Comparison of ENCODE assay signal across 9 cellular contexts in the genomic region with DNA sequence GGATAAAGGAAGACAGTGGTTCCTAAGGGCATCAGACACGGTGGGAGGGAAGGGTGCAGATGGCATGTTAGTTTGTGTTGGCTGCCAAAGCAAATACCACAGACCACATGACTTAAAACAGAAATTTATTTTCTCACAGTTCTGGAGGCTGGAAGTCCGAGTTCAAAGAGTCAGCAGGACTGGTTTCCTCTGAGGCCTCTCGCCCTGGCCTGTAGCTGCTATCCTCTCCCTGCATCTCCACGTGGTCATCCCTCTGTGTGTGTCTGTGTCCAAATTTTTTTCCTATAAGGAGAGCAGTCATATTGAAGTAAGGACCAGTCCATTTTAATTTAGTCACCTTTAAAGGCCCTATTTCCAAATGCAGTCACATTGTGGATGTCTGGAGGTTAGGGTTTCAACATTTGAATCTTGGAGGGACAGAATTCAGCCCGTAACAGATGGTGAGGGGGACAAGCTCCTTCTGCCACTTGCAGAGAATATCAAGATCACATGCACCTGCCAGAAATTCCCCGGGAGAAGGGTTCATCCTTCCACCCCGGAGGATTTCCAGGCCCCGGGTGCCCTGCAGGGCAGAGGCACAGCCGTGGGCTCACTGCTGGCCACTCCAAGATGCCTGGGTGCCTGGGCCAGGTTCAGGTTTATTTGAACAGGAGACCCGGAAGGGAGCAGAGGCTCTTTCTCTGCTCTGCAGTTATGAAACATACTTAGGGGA. TPM values are rescaled to one million over a fixed set of nuclear protein-coding genes. Genes with fewer than 3 reads are reported as not detected.
DNase-seq lines count a peak whose midpoint lies in the region; ATAC-seq, FAIRE-seq and TF ChIP-seq lines count a peak whose summit lies in the region.
"Had no signal": no experiment of that assay in that cellular context is flagged by ENCODE, and none has a peak within 500 bp of the region (broad histone marks: within the 10 kb centered on the region; RNA-seq: fewer than 3 reads in every experiment).

No MANE protein-coding gene starts in this region.

- TF ChIP-seq CTCF in brain (conservative IDR thresholded peaks at IDR 0.05) = no peak

- no peaks in the 10 kb centered on the region for H3K36me3 Mint-ChIP-seq in brain
- peaks cover 0 to 26% (median 3%) of the 10 kb centered on the region in 5 donors for H3K36me3 Mint-ChIP-seq in naive thymus-derived CD4-positive, alpha-beta T cell
- H3K36me3 Mint-ChIP-seq: mesothelial cell of epicardium had no signal

- no peaks in the 10 kb centered on the region for H3K27me3 ChIP-seq in naive thymus-derived CD4-positive, alpha-beta T cell (ENCODE audit: control insufficient read depth in 2 of 2, insufficient read depth in 2 of 2, low read length in 2 of 2)

- peak overlapping the region in 4 of 5 experiments; percentile 26 to 59 (median 54) for H3K27ac Mint-ChIP-seq in brain
- H3K27ac Mint-ChIP-seq in naive thymus-derived CD4-positive, alpha-beta T cell = peak overlapping the region; percentile 86 to 99 (median 98)
- H3K27ac Mint-ChIP-seq: mesothelial cell of epicardium had no signal

- H3K9me3 ChIP-seq in naive thymus-derived CD4-positive, alpha-beta T cell (ENCODE audit: control insufficient read depth in 2 of 3, low read length in 3 of 3) = no peaks in the 10 kb centered on the region

- DNase-seq in DMS53 treated with DMSO at 0.1 percent for 48 hours (lab: John Stamatoyannopoulos, UW; ENCODE audit: unreplicated experiment) (peak; percentile 95), NCI-H2171 (lab: John Stamatoyannopoulos, UW) (peak; percentile 40), GM19239 (ENCODE audit: insufficient read length, low spot score) (no peak), posterior vena cava (ENCODE audit: low spot score) (no peak)
- DNase-seq in naive thymus-derived CD4-positive, alpha-beta T cell = no peak

- POLR2A ChIA-PET in naive thymus-derived CD4-positive, alpha-beta T cell (lab: Charles Lee) = interaction anchor here (0.6 to 17.5 kb wide), 6 partner anchors 7 to 110 kb away, joined by 3 to 604 read pairs (median 72); a partner anchor contains a TSS

- H3K27me3 Mint-ChIP-seq in brain = no peaks in the 10 kb centered on the region
- H3K27me3 Mint-ChIP-seq in naive thymus-derived CD4-positive, alpha-beta T cell = no peaks in the 10 kb centered on the region

- intact Hi-C loops in naive thymus-derived CD4-positive, alpha-beta T cell (cut with micrococcal nuclease) = loop anchor here in 1 of 2 donors (5.0 to 10.0 kb wide), 2 partner anchors 322 to 386 kb away; a partner anchor contains a TSS
- intact Hi-C loops in posterior vena cava (cut with DNase I) = no loop called here

- H3K4me3 Mint-ChIP-seq in brain = no peak overlapping the region
- peak overlapping the region; percentile 56 to 85 (median 68) for H3K4me3 Mint-ChIP-seq in naive thymus-derived CD4-positive, alpha-beta T cell
- H3K4me3 Mint-ChIP-seq: mesothelial cell of epicardium had no signal

- H3K36me3 ChIP-seq in naive thymus-derived CD4-positive, alpha-beta T cell (ENCODE audit: control insufficient read depth in 2 of 3, insufficient read depth in 3 of 3, low read length in 3 of 3) = no peaks in the 10 kb centered on the region

- CTCF ChIA-PET in naive thymus-derived CD4-positive, alpha-beta T cell (lab: Charles Lee) = interaction anchor here (1.4 kb wide), 1 partner anchor 120 kb away, joined by 4 read pairs; no protein-coding TSS in a partner anchor

- peak overlapping the region; percentile 17 for H3K4me3 ChIP-seq in naive thymus-derived CD4-positive, alpha-beta T cell (ENCODE audit: low read length)

- H3K27ac ChIP-seq in naive thymus-derived CD4-positive, alpha-beta T cell (ENCODE audit: low read depth, low read length) = peak overlapping the region; percentile 74
- H3K27ac ChIP-seq: epithelial cell of prostate had no signal

- no peak for ATAC-seq in naive thymus-derived CD4-positive, alpha-beta T cell
- no peak for ATAC-seq in GM18870 (IDR thresholded peaks at IDR 0.05; ENCODE audit: unreplicated experiment)

- peaks cover 57 to 66% of the 10 kb centered on the region in 2 donors for H3K4me1 ChIP-seq in naive thymus-derived CD4-positive, alpha-beta T cell (ENCODE audit: control insufficient read depth in 2 of 2, insufficient read depth in 2 of 2, low read length in 2 of 2)

- H3K9me3 Mint-ChIP-seq in brain = peaks cover 0 to 9% (median 2%) of the 10 kb centered on the region in 5 experiments
- no peaks in the 10 kb centered on the region for H3K9me3 Mint-ChIP-seq in naive thymus-derived CD4-positive, alpha-beta T cell
- H3K9me3 Mint-ChIP-seq: mesothelial cell of epicardium had no signal

- FAIRE-seq in GM19239 (lab: Jason Lieb, UNC) = no peak

- H3K4me1 Mint-ChIP-seq in brain = peaks cover 38% of the 10 kb centered on the region
- peaks cover 60 to 90% (median 79%) of the 10 kb centered on the region in 7 donors for H3K4me1 Mint-ChIP-seq in naive thymus-derived CD4-positive, alpha-beta T cell

RNA-seq across cellular contexts. Expression of a gene that starts 38.0 kb away (rescaled TPM):
- 8.3 TPM for polyA plus RNA-seq in brain (ENCODE audit: insufficient read depth, low read depth, low replicate concordance)
- total RNA-seq in naive thymus-derived CD4-positive, alpha-beta T cell = 100 to 1,000 TPM; 125 to 308 (median 240) TPM
- polyA plus RNA-seq in naive thymus-derived CD4-positive, alpha-beta T cell = 100 to 1,000 TPM; 262 to 349 TPM
- total RNA-seq in posterior vena cava = 10 to 100 TPM; 34.2 to 36.2 TPM

Comparison
In these comparisons a context has a peak if more than half of its experiments do, and no peak if none do; other contexts are left out.
1. DNase-seq: peak in DMS53 treated with DMSO at 0.1 percent for 48 hours (single experiment) and NCI-H2171 (single experiment); none in naive thymus-derived CD4-positive, alpha-beta T cell (0 of 9), GM19239 (single experiment) and posterior vena cava (single experiment).
2. H3K4me3 Mint-ChIP-seq: peak in naive thymus-derived CD4-positive, alpha-beta T cell (10 of 10); none in brain (0 of 5).